Comparison of ENCODE assay signal across 28 cellular contexts in the genomic region with DNA sequence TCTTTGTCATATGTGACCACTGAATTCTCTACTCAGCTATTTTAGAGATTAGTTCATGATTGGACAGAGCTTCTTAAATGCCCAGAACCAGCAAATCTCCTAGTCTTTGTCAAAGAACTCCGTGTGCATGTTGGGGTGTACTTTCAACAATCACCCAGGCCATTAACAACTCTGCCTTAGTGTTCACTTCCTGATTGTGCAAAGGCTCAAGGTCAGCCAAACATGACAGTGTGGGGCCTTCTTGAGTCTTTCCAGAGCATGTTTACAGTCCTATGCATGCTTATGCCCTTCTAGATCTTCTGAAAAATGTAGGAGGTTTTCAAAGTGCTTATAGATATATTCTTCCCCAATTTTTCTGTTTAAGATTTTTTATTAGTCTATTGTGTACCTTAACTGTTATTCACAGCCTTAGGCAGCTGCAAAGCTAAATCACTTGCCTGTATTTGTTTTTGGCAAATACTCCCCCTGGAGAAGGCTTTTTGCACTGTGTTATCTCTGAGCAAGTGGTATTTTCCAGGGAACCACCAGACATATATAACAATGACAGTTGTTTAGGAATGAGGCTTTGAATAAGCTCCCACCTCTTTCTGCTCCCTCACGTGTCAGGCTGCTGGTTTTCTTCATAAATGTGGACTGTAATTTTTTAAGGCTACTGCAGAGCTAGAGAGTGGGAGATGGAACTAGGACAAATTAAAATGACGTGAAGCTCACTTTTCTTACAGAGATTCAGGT. TPM values are rescaled to one million over a fixed set of nuclear protein-coding genes. Genes with fewer than 3 reads are reported as not detected.
"Had no signal": no experiment of that assay in that cellular context is flagged by ENCODE, and none has a peak within 500 bp of the region (broad histone marks: within the 10 kb centered on the region; RNA-seq: fewer than 3 reads in every experiment).

No MANE protein-coding gene starts in this region.

- H3K36me3 Mint-ChIP-seq: activated CD4-positive, alpha-beta memory T cell treated with anti-CD3 and anti-CD28 coated beads for 36 hours; activated CD8-positive, alpha-beta memory T cell treated with anti-CD3 and anti-CD28 coated beads, Interleukin-2, amount 10 ng/mL, durations not matched to agents 7 days and 5 days; activated naive CD8-positive, alpha-beta T cell treated with anti-CD3 and anti-CD28 coated beads, Interleukin-2, amount 10 ng/mL, durations not matched to agents 7 days and 5 days; brain; WTC11 had no signal

- H3K4me3 Mint-ChIP-seq: activated CD4-positive, alpha-beta memory T cell treated with anti-CD3 and anti-CD28 coated beads for 36 hours; activated CD4-positive, alpha-beta T cell treated with anti-CD3 and anti-CD28 coated beads for 36 hours; activated CD8-positive, alpha-beta memory T cell treated with anti-CD3 and anti-CD28 coated beads, Interleukin-2, amount 10 ng/mL, durations not matched to agents 7 days and 5 days; activated naive CD8-positive, alpha-beta T cell treated with anti-CD3 and anti-CD28 coated beads, Interleukin-2, amount 10 ng/mL, durations not matched to agents 7 days and 5 days; activated T-helper 17 cell treated with anti-CD3 and anti-CD28 coated beads, Interleukin-2, amount 50 U/mL, for 72 hours; brain; nephron progenitor cell; stimulated activated naive CD8-positive, alpha-beta T cell treated with anti-CD3 and anti-CD28 coated beads, Interleukin-15, Interleukin-2, amounts not matched to agents 100 ng/mL and 50 ng/mL, for 24 hours; T-helper 2 cell treated with Interferon-gamma antibody and Interleukin-4, amounts not matched to agents 5 μg/mL and 100 μg/mL, for 36 hours; WTC11 had no signal

- ATAC-seq: activated CD4-positive, alpha-beta T cell treated with anti-CD3 and anti-CD28 coated beads for 36 hours; activated CD8-positive, alpha-beta memory T cell treated with anti-CD3 and anti-CD28 coated beads, Interleukin-2, amount 10 ng/mL, durations not matched to agents 7 days and 5 days; activated T-helper 17 cell treated with anti-CD3 and anti-CD28 coated beads, Interleukin-2, amount 50 U/mL, for 72 hours; left lung; WTC11 had no signal

- H3K36me3 ChIP-seq: left lung, right atrium auricular region, tibial nerve had no signal

- H3K27ac ChIP-seq: dorsolateral prefrontal cortex, left lung, right atrium auricular region, skin epidermis, tibial nerve had no signal

- H3K27me3 Mint-ChIP-seq: progenitor cell of endocrine pancreas had no signal

- H3K4me1 ChIP-seq: left lung, right atrium auricular region, tibial nerve had no signal

- H3K4me1 Mint-ChIP-seq: activated CD4-positive, alpha-beta T cell treated with anti-CD3 and anti-CD28 coated beads for 36 hours; activated CD8-positive, alpha-beta memory T cell treated with anti-CD3 and anti-CD28 coated beads, Interleukin-2, amount 10 ng/mL, durations not matched to agents 7 days and 5 days; activated naive CD8-positive, alpha-beta T cell treated with anti-CD3 and anti-CD28 coated beads, Interleukin-2, amount 10 ng/mL, durations not matched to agents 7 days and 5 days; activated T-helper 17 cell treated with anti-CD3 and anti-CD28 coated beads, Interleukin-2, amount 50 U/mL, for 72 hours; brain; nephron progenitor cell had no signal

- DNase-seq: activated CD4-positive, alpha-beta memory T cell treated with anti-CD3 and anti-CD28 coated beads for 36 hours; activated CD4-positive, alpha-beta T cell treated with anti-CD3 and anti-CD28 coated beads for 36 hours; activated CD8-positive, alpha-beta memory T cell treated with anti-CD3 and anti-CD28 coated beads, Interleukin-2, amount 10 ng/mL, durations not matched to agents 7 days and 5 days; activated naive CD4-positive, alpha-beta T cell treated with Interleukin-2 at 50 U/mL for 16 hours; activated naive CD8-positive, alpha-beta T cell treated with anti-CD3 and anti-CD28 coated beads, Interleukin-2, amount 10 ng/mL, durations not matched to agents 7 days and 5 days; caudate nucleus; dorsolateral prefrontal cortex; foreskin melanocyte; head of caudate nucleus; kidney; left lung; midbrain; nephron progenitor cell; nucleus accumbens; stimulated activated CD4-positive, alpha-beta T cell treated with anti-CD3 and anti-CD28 coated beads, Interleukin-15, amount 100 ng/mL, for 24 hours; stimulated activated CD4-positive, alpha-beta T cell treated with anti-CD3 and anti-CD28 coated beads, Interleukin-2, amount 100 ng/mL, for 48 hours had no signal

- H3K4me3 ChIP-seq: dorsolateral prefrontal cortex, left lung, right atrium auricular region, skin epidermis, tibial nerve had no signal

- H3K27me3 ChIP-seq: right atrium auricular region had no signal

- H3K9me3 ChIP-seq: left lung, right atrium auricular region, tibial nerve had no signal

- FAIRE-seq: colon, kidney, urothelium cell line had no signal

- H3K9me3 Mint-ChIP-seq: activated CD4-positive, alpha-beta memory T cell treated with anti-CD3 and anti-CD28 coated beads for 36 hours; activated naive CD8-positive, alpha-beta T cell treated with anti-CD3 and anti-CD28 coated beads, Interleukin-2, amount 10 ng/mL, durations not matched to agents 7 days and 5 days; activated T-helper 17 cell treated with anti-CD3 and anti-CD28 coated beads, Interleukin-2, amount 50 U/mL, for 72 hours; stimulated activated naive CD8-positive, alpha-beta T cell treated with anti-CD3 and anti-CD28 coated beads, Interleukin-15, Interleukin-2, amounts not matched to agents 100 ng/mL and 50 ng/mL, for 24 hours; T-helper 2 cell treated with Interferon-gamma antibody and Interleukin-4, amounts not matched to agents 5 μg/mL and 100 μg/mL, for 36 hours; WTC11 had no signal

- H3K27ac Mint-ChIP-seq: activated CD4-positive, alpha-beta memory T cell treated with anti-CD3 and anti-CD28 coated beads for 36 hours; activated CD4-positive, alpha-beta T cell treated with anti-CD3 and anti-CD28 coated beads for 36 hours; activated CD8-positive, alpha-beta memory T cell treated with anti-CD3 and anti-CD28 coated beads, Interleukin-2, amount 10 ng/mL, durations not matched to agents 7 days and 5 days; activated naive CD8-positive, alpha-beta T cell treated with anti-CD3 and anti-CD28 coated beads, Interleukin-2, amount 10 ng/mL, durations not matched to agents 7 days and 5 days; activated T-helper 17 cell treated with anti-CD3 and anti-CD28 coated beads, Interleukin-2, amount 50 U/mL, for 72 hours; brain; nephron progenitor cell; progenitor cell of endocrine pancreas; stimulated activated naive CD8-positive, alpha-beta T cell treated with anti-CD3 and anti-CD28 coated beads, Interleukin-15, Interleukin-2, amounts not matched to agents 100 ng/mL and 50 ng/mL, for 24 hours; T-helper 2 cell treated with Interferon-gamma antibody and Interleukin-4, amounts not matched to agents 5 μg/mL and 100 μg/mL, for 36 hours; WTC11 had no signal

RNA-seq across cellular contexts. Expression of a gene that starts 24.0 kb away (rescaled TPM):
- total RNA-seq: lung microvascular endothelial cell had no signal
